Comparison of ENCODE assay signal across 11 cellular contexts in genomic region chr14:67268456-67269115, GRCh38. TPM values are rescaled to one million over a fixed set of nuclear protein-coding genes. Genes with fewer than 3 reads are reported as not detected.
DNase-seq lines count a peak whose midpoint lies in the region; ATAC-seq and TF ChIP-seq lines count a peak whose summit lies in the region.
"Had no signal": no experiment of that assay in that cellular context is flagged by ENCODE, and none has a peak within 500 bp of the region (broad histone marks: within the 10 kb centered on the region; RNA-seq: fewer than 3 reads in every experiment).

No MANE protein-coding gene starts in this region.

- H3K9ac ChIP-seq in GM23248 = no peak overlapping the region
- H3K9ac ChIP-seq in trophoblast cell (ENCODE audit: low read length) = no peak overlapping the region

- H3K79me2 ChIP-seq in GM23248 (ENCODE audit: insufficient read depth) (peaks cover 100% of the 10 kb centered on the region), hepatocyte (peaks cover 87% of the 10 kb centered on the region), trophoblast cell (ENCODE audit: control insufficient read depth, insufficient read depth, low read length, poor library complexity) (peaks cover 3% of the 10 kb centered on the region)

- H3K27ac ChIP-seq in GM23248 (peak overlapping the region; percentile 75; the same call in 1 of the 2 replicates), hepatocyte (peak overlapping the region; percentile 63), trophoblast cell (ENCODE audit: low read depth, low read length) (peak overlapping the region; percentile 67)

- H2AFZ ChIP-seq in GM23248 (no peak overlapping the region), hepatocyte (no peak overlapping the region), trophoblast cell (ENCODE audit: insufficient read depth, low read length, poor library complexity) (no peak overlapping the region)

- no peak overlapping the region for H2BK12ac ChIP-seq in trophoblast cell (ENCODE audit: low read length)

- ATAC-seq in HG02938 (IDR thresholded peaks at IDR 0.05; ENCODE audit: unreplicated experiment) = no peak
- ATAC-seq in GM19463 (IDR thresholded peaks at IDR 0.05; ENCODE audit: unreplicated experiment) = no peak
- no peak for ATAC-seq in GM19455 (IDR thresholded peaks at IDR 0.05; ENCODE audit: unreplicated experiment)

- H4K20me1 ChIP-seq in GM23248 (ENCODE audit: insufficient read depth) = 0 out of 2 replicates have a peak, but pooled peaks cover 3% of the 10 kb centered on the region
- H4K20me1 ChIP-seq in hepatocyte (ENCODE audit: insufficient read depth, poor library complexity, severe bottlenecking) = peaks cover 3% of the 10 kb centered on the region

- no peak for TF ChIP-seq CTCF in astrocyte of the cerebellum (IDR thresholded peaks at IDR 0.05; ENCODE audit: low read depth, low read length, missing control alignments)
- TF ChIP-seq CTCF in hepatocyte (IDR thresholded peaks at IDR 0.05; ENCODE audit: poor library complexity) = no peak

- H2BK5ac ChIP-seq in trophoblast cell (ENCODE audit: low read depth, low read length, poor library complexity) = no peak overlapping the region

- no peak for DNase-seq in GM23248
- no peak for DNase-seq in astrocyte of the cerebellum (ENCODE audit: low read depth)
- DNase-seq in hepatocyte (ENCODE audit: low spot score) = peak; percentile 6
- peak; percentile 42 to 67 for DNase-seq in trophoblast cell
- no peak for DNase-seq in activated naive CD4-positive, alpha-beta T cell treated with anti-CD3 and anti-CD28 coated beads, Interleukin-2, amount 50 U/mL, for 16 hours
- DNase-seq: activated CD4-positive, CD25-positive, alpha-beta regulatory T cell; KG1; NCI-H82 had no signal

- H3K36me3 ChIP-seq in GM23248 (ENCODE audit: low read depth) (no peaks in the 10 kb centered on the region), hepatocyte (replicated peaks; ENCODE audit: insufficient read depth, low read depth) (no peaks in the 10 kb centered on the region), trophoblast cell (ENCODE audit: control insufficient read depth in 1 of 2, insufficient read depth in 2 of 2, low read length in 2 of 2) (peaks cover 4% of the 10 kb centered on the region in 2 experiments)

- no peak overlapping the region for H4K12ac ChIP-seq in trophoblast cell (ENCODE audit: low read depth, low read length)

- H3K23ac ChIP-seq in trophoblast cell (ENCODE audit: low read length) = no peak overlapping the region

- H3K27me3 ChIP-seq in GM23248 (replicated peaks; ENCODE audit: insufficient read depth) (no peaks in the 10 kb centered on the region), hepatocyte (no peaks in the 10 kb centered on the region), trophoblast cell (ENCODE audit: insufficient read depth, low read length) (no peaks in the 10 kb centered on the region)

- 64 to 76% methylated on average over 10 of the region's 10 CpGs for WGBS in GM23248 (ENCODE audit: low coverage in 1 of 2, low lambda C conversion rate in 2 of 2, missing lambda C conversion rate in 2 of 2), 2 experiments
- WGBS in hepatocyte (ENCODE audit: low lambda C conversion rate, missing lambda C conversion rate) = 31% methylated on average over 10 of the region's 10 CpGs
- no CpG with 5 or more reads among the region's 10 CpGs for WGBS in trophoblast cell (ENCODE audit: extremely low coverage, insufficient coverage, insufficient read length)

- H3K4me1 ChIP-seq in GM23248 (ENCODE audit: insufficient read depth) = peaks cover 40% of the 10 kb centered on the region
- peaks cover 26% of the 10 kb centered on the region for H3K4me1 ChIP-seq in hepatocyte (ENCODE audit: insufficient read depth)
- H3K4me1 ChIP-seq in trophoblast cell (ENCODE audit: control insufficient read depth in 1 of 2, insufficient read depth in 2 of 2, low read length in 2 of 2) = peaks cover 3 to 14% of the 10 kb centered on the region in 2 experiments

- no peak overlapping the region for H3K4ac ChIP-seq in trophoblast cell (ENCODE audit: low read depth, low read length)

- H3K14ac ChIP-seq in trophoblast cell (ENCODE audit: low read length) = no peak overlapping the region

- H4K91ac ChIP-seq in trophoblast cell (ENCODE audit: low read depth, low read length) = no peak overlapping the region

- H3K9me3 ChIP-seq in GM23248 (ENCODE audit: low read depth) = no peaks in the 10 kb centered on the region
- H3K9me3 ChIP-seq in hepatocyte (ENCODE audit: low read depth) = no peaks in the 10 kb centered on the region
- H3K9me3 ChIP-seq in trophoblast cell (ENCODE audit: insufficient read depth, low read depth, low read length) = no peaks in the 10 kb centered on the region

- H3K4me2 ChIP-seq in GM23248 (ENCODE audit: unreplicated experiment) = peak overlapping the region; percentile 82
- peak overlapping the region; percentile 70 for H3K4me2 ChIP-seq in hepatocyte
- peak overlapping the region; percentile 58 for H3K4me2 ChIP-seq in trophoblast cell (ENCODE audit: low read length)

- no peak overlapping the region for H2AK5ac ChIP-seq in trophoblast cell (ENCODE audit: low read length)

- peak overlapping the region; percentile 66; the same call in 1 of the 2 replicates for H3K4me3 ChIP-seq in GM23248
- H3K4me3 ChIP-seq in astrocyte of the cerebellum (ENCODE audit: low read depth, low read length) = peak overlapping the region; percentile 4
- no peak overlapping the region for H3K4me3 ChIP-seq in hepatocyte
- H3K4me3 ChIP-seq in trophoblast cell (ENCODE audit: low read depth, low read length) = no peak overlapping the region

- no peak overlapping the region for H2BK120ac ChIP-seq in trophoblast cell (ENCODE audit: insufficient read depth, low read length, poor library complexity)

- H3K79me1 ChIP-seq in trophoblast cell (ENCODE audit: low read length) = peaks cover 2% of the 10 kb centered on the region

- H3K9me2 ChIP-seq in GM23248 (ENCODE audit: insufficient read depth) (no peaks in the 10 kb centered on the region), hepatocyte (replicated peaks; ENCODE audit: insufficient read depth) (no peaks in the 10 kb centered on the region)

- in situ Hi-C loops in GM23248 (cut with MboI) = no loop called here
- in situ Hi-C loops in astrocyte of the cerebellum (cut with HindIII; ENCODE audit: low sequenced_read_pairs) = no loop called here

- no peak overlapping the region for H4K8ac ChIP-seq in trophoblast cell (ENCODE audit: low read depth, low read length)

- H3K18ac ChIP-seq in trophoblast cell (ENCODE audit: low read length) = no peak overlapping the region

- H3F3A ChIP-seq in GM23248 (ENCODE audit: insufficient read depth) = peaks cover 31% of the 10 kb centered on the region

RNA-seq across cellular contexts. Expression of gene PALS1, which starts 27.4 kb away (rescaled TPM):
- total RNA-seq in GM23248 (2014; rRNA removed; shearing (Covaris generic)) = 23.8 and 36.5 TPM in 2 replicates
- polyA plus RNA-seq in GM23248 (2016; fragmentation: Nextera tagmentation; extraction: Ambion mirVana) (15.3 and 15.5 TPM in 2 replicates), hepatocyte (11.6 and 15.6 TPM in 2 replicates)
- 38.1 and 39.4 TPM in 2 replicates for total RNA-seq in hepatocyte
- 17.8 and 18.6 TPM in 2 replicates for polyA plus RNA-seq in trophoblast cell (2013)

Comparison
In these comparisons a context has a peak if more than half of its experiments do, and no peak if none do; other contexts are left out.
1. DNase-seq: peak in hepatocyte (single experiment) and trophoblast cell (2 of 2); none in GM23248 (single experiment), astrocyte of the cerebellum (single experiment) and activated naive CD4-positive, alpha-beta T cell treated with anti-CD3 and anti-CD28 coated beads, Interleukin-2, amount 50 U/mL, for 16 hours (single experiment).
2. H3K4me3 ChIP-seq: peak in GM23248 (single experiment) and astrocyte of the cerebellum (single experiment); none in hepatocyte (single experiment) and trophoblast cell (single experiment).
3. Peak in every context shown above with its lines, with median percentiles within 50 percentile points of each other: H3K27ac ChIP-seq and H3K4me2 ChIP-seq.